8 cellular contexts compared by ENCODE assay signal in genomic region chr12:57112492-57113294, GRCh38. TPM values are rescaled to one million over a fixed set of nuclear protein-coding genes. Genes with fewer than 3 reads are reported as not detected.
DNase-seq lines count a peak whose midpoint lies in the region; TF ChIP-seq lines count a peak whose summit lies in the region.

No MANE protein-coding gene starts in this region.

- peaks cover 24% of the 10 kb centered on the region for H4K20me1 ChIP-seq in BLaER1
- no peaks in the 10 kb centered on the region for H4K20me1 ChIP-seq in OCI-LY1 (ENCODE audit: insufficient read depth, low read length)

- peaks cover 24% of the 10 kb centered on the region for H3K4me1 Mint-ChIP-seq in endodermal cell

- H3K9ac ChIP-seq in BLaER1 = no peak overlapping the region
- no peak overlapping the region; the same call in 1 of the 2 replicates for H3K9ac ChIP-seq in OCI-LY1 (ENCODE audit: low read length)
- no peak overlapping the region for H3K9ac ChIP-seq in endodermal cell (ENCODE audit: extremely low read depth, low read length, poor library complexity, severe bottlenecking)

- H3K9me2 ChIP-seq in OCI-LY1 (ENCODE audit: low read depth, low read length) = no peaks in the 10 kb centered on the region

- 0 out of 2 replicates have a peak, but pooled peaks cover 3% of the 10 kb centered on the region for H3K79me2 ChIP-seq in OCI-LY1 (ENCODE audit: insufficient read depth, low read length)

- no peak for TF ChIP-seq POLR2A in prostate gland (IDR thresholded peaks at IDR 0.05)

- H3K4me3 Mint-ChIP-seq in endodermal cell = peak overlapping the region; percentile 82

- H3K9me3 Mint-ChIP-seq in endodermal cell = no peaks in the 10 kb centered on the region

- intact Hi-C loops in prostate gland (cut with DNase I) = loop anchor here (1.0 kb wide), 1 partner anchor 43 kb away; no protein-coding TSS in a partner anchor

- no peak overlapping the region for H2AFZ ChIP-seq in OCI-LY1 (ENCODE audit: low read length)

- H3K4me3 ChIP-seq in BLaER1 (peak overlapping the region; percentile 94), OCI-LY1 (ENCODE audit: low read depth, low read length, poor library complexity, severe bottlenecking) (peak overlapping the region; percentile 82), endodermal cell (ENCODE audit: low read length) (peak overlapping the region; percentile 84), prostate gland (peak overlapping the region; percentile 47 to 54)

- H3K9me3 ChIP-seq in BLaER1 = no peaks in the 10 kb centered on the region
- H3K9me3 ChIP-seq in OCI-LY1 (ENCODE audit: low read length) = no peaks in the 10 kb centered on the region
- H3K9me3 ChIP-seq in endodermal cell (ENCODE audit: control insufficient read depth, low read length) = no peaks in the 10 kb centered on the region
- H3K9me3 ChIP-seq in prostate gland = no peaks in the 10 kb centered on the region

- WGBS in endodermal cell (ENCODE audit: insufficient coverage in 1 of 2, insufficient read length in 1 of 2), 2 experiments = 69 to 100% methylated on average over 5 to 8 of the region's 9 CpGs
- 59% methylated on average over 9 of the region's 9 CpGs for WGBS in prostate gland

- peaks cover 8% of the 10 kb centered on the region for H3K27me3 Mint-ChIP-seq in endodermal cell (ENCODE audit: insufficient read depth)

- no peaks in the 10 kb centered on the region for H3F3A ChIP-seq in OCI-LY1 (ENCODE audit: insufficient read depth, low read length)

- H3K27ac ChIP-seq in BLaER1 (peak overlapping the region; percentile 93; the same call in 1 of the 2 replicates), OCI-LY1 (ENCODE audit: low read depth, low read length, poor library complexity, severe bottlenecking) (peak overlapping the region; percentile 87), endodermal cell (ENCODE audit: low read depth, low read length) (no peak overlapping the region), prostate gland (peak overlapping the region; percentile 100)

- H3K36me3 Mint-ChIP-seq in endodermal cell (ENCODE audit: low read depth) = peaks cover 8% of the 10 kb centered on the region

- H3K36me3 ChIP-seq in BLaER1 (peaks cover 12% of the 10 kb centered on the region), OCI-LY1 (ENCODE audit: insufficient read depth, low read length) (peaks cover 10% of the 10 kb centered on the region; the same call in 1 of the 2 replicates), endodermal cell (ENCODE audit: control insufficient read depth, insufficient read depth, low read length) (no peaks in the 10 kb centered on the region), prostate gland (no peaks in the 10 kb centered on the region)

- H3K4me1 ChIP-seq in BLaER1 (peaks cover 33% of the 10 kb centered on the region), OCI-LY1 (ENCODE audit: insufficient read depth, low read length, severe bottlenecking) (peaks cover 27% of the 10 kb centered on the region), endodermal cell (ENCODE audit: control insufficient read depth, insufficient read depth, low read length) (no peaks in the 10 kb centered on the region), prostate gland (replicated peaks) (peaks cover 5% of the 10 kb centered on the region)

- DNase-seq in GM20000 (ENCODE audit: low spot score) (no peak), endodermal cell (no peak), prostate gland (ENCODE audit: low spot score) (no peak), NCI-H345 (lab: John Stamatoyannopoulos, UW) (no peak), DMS 273 treated with DMSO at 0.1 percent for 48 hours (lab: John Stamatoyannopoulos, UW) (no peak)
- DNase-seq in stimulated activated naive CD4-positive, alpha-beta T cell treated with Interleukin-2 at 50 U/mL for 16 hours (lab: John Stamatoyannopoulos, UW) = no peak

- no peaks in the 10 kb centered on the region for H3K27me3 ChIP-seq in BLaER1
- H3K27me3 ChIP-seq in OCI-LY1 (ENCODE audit: insufficient read depth, low read length) = no peaks in the 10 kb centered on the region
- no peaks in the 10 kb centered on the region for H3K27me3 ChIP-seq in endodermal cell (ENCODE audit: control insufficient read depth, insufficient read depth, low read length, poor library complexity, severe bottlenecking)
- H3K27me3 ChIP-seq in prostate gland (replicated peaks; ENCODE audit: insufficient read depth) = no peaks in the 10 kb centered on the region

- H3K4me2 ChIP-seq in BLaER1 (peak overlapping the region; percentile 99), OCI-LY1 (ENCODE audit: low read length) (peak overlapping the region; percentile 78)

- H3K27ac Mint-ChIP-seq in endodermal cell = no peak overlapping the region

- TF ChIP-seq CTCF in GM20000 (IDR thresholded peaks at IDR 0.05; ENCODE audit: extremely low read depth, missing control alignments) = peak; percentile 70
- TF ChIP-seq CTCF in OCI-LY1 (IDR thresholded peaks at IDR 0.05; ENCODE audit: low read length) = peak; percentile 89
- TF ChIP-seq CTCF in endodermal cell (conservative IDR thresholded peaks at IDR 0.05) = peak; percentile 91
- peak in 1 of 4 experiments; percentile 96 for TF ChIP-seq CTCF in prostate gland (IDR thresholded peaks at IDR 0.05)

RNA-seq across cellular contexts. Expression of gene STAT6, which starts 1.5 kb away (rescaled TPM):
- total RNA-seq in endodermal cell (100 to 1,000 TPM in 1 of 2 donors, 10 to 100 TPM in 1; 60.2 to 102 TPM), prostate gland (100 to 1,000 TPM; 124 to 237 TPM)
- polyA plus RNA-seq in endodermal cell (2013, experiment 1 of 2) = 37.7 TPM
- 30.1 TPM for polyA plus RNA-seq in endodermal cell (2013, experiment 2 of 2)

RNA-seq across cellular contexts. Expression of gene LRP1, which starts 15.6 kb away (rescaled TPM):
- total RNA-seq in endodermal cell (10 to 100 TPM; 74.5 to 87.7 TPM), prostate gland (100 to 1,000 TPM in 1 of 2 donors, 10 to 100 TPM in 1; 53.5 to 198 TPM)
- 42.2 TPM for polyA plus RNA-seq in endodermal cell (2013, experiment 1 of 2)
- 43.6 TPM for polyA plus RNA-seq in endodermal cell (2013, experiment 2 of 2)

RNA-seq across cellular contexts. Expression of gene NAB2, which starts 23.8 kb away (rescaled TPM):
- total RNA-seq in endodermal cell (10 to 100 TPM; 13.5 to 21.7 TPM), prostate gland (10 to 100 TPM; 19.0 to 65.5 TPM)
- polyA plus RNA-seq in endodermal cell (2013, experiment 1 of 2) = 37.0 TPM
- polyA plus RNA-seq in endodermal cell (2013, experiment 2 of 2) = 34.9 TPM

RNA-seq across cellular contexts. Expression of gene NEMP1, which starts 34.1 kb away (rescaled TPM):
- total RNA-seq in endodermal cell (10 to 100 TPM; 36.3 to 52.6 TPM), prostate gland (10 to 100 TPM; 10.8 to 13.0 TPM)
- 32.8 TPM for polyA plus RNA-seq in endodermal cell (2013, experiment 1 of 2)
- polyA plus RNA-seq in endodermal cell (2013, experiment 2 of 2) = 30.2 TPM

RNA-seq across cellular contexts. Expression of gene LRP1-AS, which starts 34.7 kb away (rescaled TPM):
- not detected for total RNA-seq in endodermal cell
- not detected for polyA plus RNA-seq in endodermal cell (2013, experiment 1 of 2)
- not detected for polyA plus RNA-seq in endodermal cell (2013, experiment 2 of 2)
- not detected for total RNA-seq in prostate gland
